In genomic region chr22:45788530-45788929, GRCh38 we compare ENCODE assay signal across 20 cellular contexts.
A peak's percentile ranks its signal among the peaks of the same experiment; 100 is the strongest.
DNase-seq lines count a peak whose midpoint lies in the region; ATAC-seq and TF ChIP-seq lines count a peak whose summit lies in the region.
"Had no signal": no experiment of that assay in that cellular context is flagged by ENCODE, and none has a peak within 500 bp of the region (broad histone marks: within the 10 kb centered on the region; RNA-seq: fewer than 3 reads in every experiment).

No MANE protein-coding gene starts in this region.

- H3K36me3 Mint-ChIP-seq in T-helper 17 cell (ENCODE audit: low read depth) (peaks cover 10% of the 10 kb centered on the region), memory B cell (peaks cover 21% of the 10 kb centered on the region), progenitor cell of endocrine pancreas (ENCODE audit: insufficient read depth) (peaks cover 14% of the 10 kb centered on the region), immature natural killer cell (peaks cover 6% of the 10 kb centered on the region in 3 donors)
- peaks cover 9 to 58% (median 50%) of the 10 kb centered on the region in 5 donors for H3K36me3 Mint-ChIP-seq in naive thymus-derived CD4-positive, alpha-beta T cell

- H3K4me3 Mint-ChIP-seq in T-helper 17 cell (peak overlapping the region; percentile 22), memory B cell (no peak overlapping the region), progenitor cell of endocrine pancreas (ENCODE audit: low read depth) (no peak overlapping the region), immature natural killer cell (no peak overlapping the region)
- H3K4me3 Mint-ChIP-seq in naive thymus-derived CD4-positive, alpha-beta T cell: no peak overlapping the region
- H3K4me3 Mint-ChIP-seq: CD4-positive, CD25-positive, alpha-beta regulatory T cell had no signal

- DNase-seq in Caki2 (ENCODE audit: low read depth): peak; percentile 87
- DNase-seq in T-helper 17 cell: no peak
- DNase-seq in memory B cell (ENCODE audit: low spot score in 2 of 2): no peak
- no peak for DNase-seq in progenitor cell of endocrine pancreas (ENCODE audit: low spot score, unreplicated experiment)
- DNase-seq in pons (ENCODE audit: low spot score): no peak
- no peak for DNase-seq in naive thymus-derived CD4-positive, alpha-beta T cell
- no peak for DNase-seq in immature natural killer cell
- DNase-seq: CD4-positive, CD25-positive, alpha-beta regulatory T cell; Karpas-422; NCI-H1092; NCI-H1417 treated with DMSO at 0.1 percent for 48 hours; NCI-H1694 treated with DMSO at 0.1 percent for 48 hours; NCI-H2081; NCI-H226; NCI-H510A; NCI-H69; Peyer's patch; SIG-M5 had no signal

- H3K4me3 ChIP-seq in naive thymus-derived CD4-positive, alpha-beta T cell (ENCODE audit: low read length): no peak overlapping the region
- H3K4me3 ChIP-seq: BLaER1, Peyer's patch, SK-N-MC had no signal

- POLR2A ChIA-PET in naive thymus-derived CD4-positive, alpha-beta T cell (lab: Charles Lee): no interaction called here

- H3K27me3 ChIP-seq in naive thymus-derived CD4-positive, alpha-beta T cell (ENCODE audit: control insufficient read depth in 2 of 2, insufficient read depth in 2 of 2, low read length in 2 of 2): no peaks in the 10 kb centered on the region
- H3K27me3 ChIP-seq: BLaER1, Peyer's patch had no signal

- no peak for TF ChIP-seq CTCF in progenitor cell of endocrine pancreas (IDR thresholded peaks at IDR 0.05; ENCODE audit: unreplicated experiment)

- peaks cover 0 to 9% (median 0%) of the 10 kb centered on the region in 3 experiments for H3K36me3 ChIP-seq in naive thymus-derived CD4-positive, alpha-beta T cell (ENCODE audit: control insufficient read depth in 2 of 3, insufficient read depth in 3 of 3, low read length in 3 of 3)
- H3K36me3 ChIP-seq: Peyer's patch had no signal

- H3K4me1 Mint-ChIP-seq in T-helper 17 cell: peaks cover 11% of the 10 kb centered on the region
- H3K4me1 Mint-ChIP-seq in memory B cell: peaks cover 3% of the 10 kb centered on the region
- H3K4me1 Mint-ChIP-seq in progenitor cell of endocrine pancreas (ENCODE audit: low read depth): peaks cover 14% of the 10 kb centered on the region
- peaks cover 0 to 14% (median under 1%) of the 10 kb centered on the region in 7 donors for H3K4me1 Mint-ChIP-seq in naive thymus-derived CD4-positive, alpha-beta T cell
- H3K4me1 Mint-ChIP-seq in immature natural killer cell: no peaks in the 10 kb centered on the region

- no peak for ATAC-seq in T-helper 17 cell
- ATAC-seq in memory B cell (ENCODE audit: low read depth): no peak
- ATAC-seq in naive thymus-derived CD4-positive, alpha-beta T cell: no peak

- in situ Hi-C loops in Caki2 (cut with HindIII; ENCODE audit: low pct_unique_long_range_greater_than_20kb, low sequenced_read_pairs): no loop called here

- no peaks in the 10 kb centered on the region for H3K4me1 ChIP-seq in naive thymus-derived CD4-positive, alpha-beta T cell (ENCODE audit: control insufficient read depth in 2 of 2, insufficient read depth in 2 of 2, low read length in 2 of 2)
- H3K4me1 ChIP-seq: Peyer's patch had no signal

- CTCF ChIA-PET in naive thymus-derived CD4-positive, alpha-beta T cell (lab: Charles Lee): no interaction called here

- no peak overlapping the region for H3K27ac ChIP-seq in naive thymus-derived CD4-positive, alpha-beta T cell (ENCODE audit: low read depth, low read length)
- H3K27ac ChIP-seq: BLaER1, Peyer's patch, SK-N-MC had no signal

- no peak overlapping the region for H3K27ac Mint-ChIP-seq in T-helper 17 cell
- H3K27ac Mint-ChIP-seq in memory B cell: peak overlapping the region; percentile 1
- H3K27ac Mint-ChIP-seq in progenitor cell of endocrine pancreas: peak overlapping the region; percentile 83
- peak overlapping the region in 1 of 9 donors; percentile 56 for H3K27ac Mint-ChIP-seq in naive thymus-derived CD4-positive, alpha-beta T cell
- H3K27ac Mint-ChIP-seq in immature natural killer cell: no peak overlapping the region
- H3K27ac Mint-ChIP-seq: CD4-positive, CD25-positive, alpha-beta regulatory T cell had no signal

- H3K9me3 ChIP-seq in T-helper 17 cell (ENCODE audit: control insufficient read depth, low read length, poor library complexity, severe bottlenecking): peaks cover 2% of the 10 kb centered on the region
- peaks cover 0 to 2% (median 0%) of the 10 kb centered on the region in 3 experiments for H3K9me3 ChIP-seq in naive thymus-derived CD4-positive, alpha-beta T cell (ENCODE audit: control insufficient read depth in 2 of 3, low read length in 3 of 3)
- H3K9me3 ChIP-seq: Peyer's patch had no signal

- intact Hi-C loops in naive thymus-derived CD4-positive, alpha-beta T cell (cut with micrococcal nuclease): no loop called here

- H3K27me3 Mint-ChIP-seq in T-helper 17 cell (no peaks in the 10 kb centered on the region), memory B cell (no peaks in the 10 kb centered on the region), progenitor cell of endocrine pancreas (no peaks in the 10 kb centered on the region), immature natural killer cell (ENCODE audit: low read depth in 3 of 3) (peaks cover 0 to 1% (median 0%) of the 10 kb centered on the region in 3 donors)
- H3K27me3 Mint-ChIP-seq in naive thymus-derived CD4-positive, alpha-beta T cell: no peaks in the 10 kb centered on the region
- H3K27me3 Mint-ChIP-seq: CD4-positive, CD25-positive, alpha-beta regulatory T cell had no signal

- H3K9me3 Mint-ChIP-seq in memory B cell (peaks cover 2% of the 10 kb centered on the region), progenitor cell of endocrine pancreas (ENCODE audit: low read depth) (peaks cover 2% of the 10 kb centered on the region), immature natural killer cell (no peaks in the 10 kb centered on the region)
- H3K9me3 Mint-ChIP-seq in naive thymus-derived CD4-positive, alpha-beta T cell: peaks cover 0 to 14% (median 2%) of the 10 kb centered on the region in 11 donors

Comparison
In these comparisons a context has a peak if more than half of its experiments do, and no peak if none do; other contexts are left out.
1. H3K27ac Mint-ChIP-seq: peak in memory B cell (single experiment) and progenitor cell of endocrine pancreas (single experiment); none in T-helper 17 cell (single experiment) and immature natural killer cell (0 of 6).